Comparison of ENCODE assay signal across 11 cellular contexts in genomic region chr12:96514328-96514727, GRCh38. TPM values are rescaled to one million over a fixed set of nuclear protein-coding genes. Genes with fewer than 3 reads are reported as not detected.
DNase-seq lines count a peak whose midpoint lies in the region; ATAC-seq and TF ChIP-seq lines count a peak whose summit lies in the region.
"Had no signal": no experiment of that assay in that cellular context is flagged by ENCODE, and none has a peak within 500 bp of the region (broad histone marks: within the 10 kb centered on the region; RNA-seq: fewer than 3 reads in every experiment).

No MANE protein-coding gene starts in this region.

- intact Hi-C loops in left ventricle myocardium inferior (cut with micrococcal nuclease), result loop anchor here (10.0 kb wide), 1 partner anchor 300 kb away; no protein-coding TSS in a partner anchor

- H3K27ac ChIP-seq in DND-41 (ENCODE audit: low read length) (no peak overlapping the region), left ventricle myocardium inferior (replicated peaks) (no peak overlapping the region), caudate nucleus (ENCODE audit: low read depth, low read length) (no peak overlapping the region)
- H3K27ac ChIP-seq: C4-2B had no signal

- DNase-seq in DND-41 (no peak), endothelial cell (ENCODE audit: low spot score) (no peak), left ventricle myocardium inferior (no peak), caudate nucleus (lab: John Stamatoyannopoulos, UW) (no peak), NCI-H1048 (lab: John Stamatoyannopoulos, UW) (no peak), NCI-H345 treated with DMSO at 0.1 percent for 48 hours (lab: John Stamatoyannopoulos, UW; ENCODE audit: unreplicated experiment) (no peak)
- DNase-seq: stimulated activated CD4-positive, alpha-beta T cell treated with anti-CD3 and anti-CD28 coated beads, Interleukin-4, amount 100 ng/mL, for 24 hours had no signal

- ATAC-seq in DND-41 (ENCODE audit: insufficient read depth, low read depth), result no peak
- peak; percentile 71 for ATAC-seq in GM19463 (IDR thresholded peaks at IDR 0.05; ENCODE audit: unreplicated experiment)
- ATAC-seq in HG03103 (IDR thresholded peaks at IDR 0.05; ENCODE audit: low read depth, unreplicated experiment), result peak; percentile 80

- no peaks in the 10 kb centered on the region for H4K20me1 ChIP-seq in DND-41 (ENCODE audit: insufficient read depth, low read length)

- peaks cover 15% of the 10 kb centered on the region for H3K4me1 Mint-ChIP-seq in endothelial cell (ENCODE audit: unreplicated experiment)
- H3K4me1 Mint-ChIP-seq: central memory CD8-positive, alpha-beta T cell had no signal

- 0 out of 2 replicates have a peak overlapping the region, but pooled peaks have one; percentile 27 for H2AFZ ChIP-seq in DND-41 (ENCODE audit: low read depth, low read length)

- H3K36me3 Mint-ChIP-seq in endothelial cell (ENCODE audit: low read depth, unreplicated experiment), result no peaks in the 10 kb centered on the region

- H3K4me3 Mint-ChIP-seq in endothelial cell (ENCODE audit: unreplicated experiment), result no peak overlapping the region
- H3K4me3 Mint-ChIP-seq: central memory CD8-positive, alpha-beta T cell had no signal

- no peaks in the 10 kb centered on the region for H3K27me3 ChIP-seq in DND-41 (ENCODE audit: insufficient read depth, low read length, poor library complexity)
- no peaks in the 10 kb centered on the region for H3K27me3 ChIP-seq in left ventricle myocardium inferior (ENCODE audit: low read depth)

- H3K27ac Mint-ChIP-seq in endothelial cell (ENCODE audit: unreplicated experiment), result peak overlapping the region; percentile 19

- H3K4me2 ChIP-seq in DND-41 (ENCODE audit: insufficient read depth, low read length), result no peak overlapping the region

- H3K9me3 ChIP-seq in DND-41 (ENCODE audit: insufficient read depth, low read length, severe bottlenecking) (no peaks in the 10 kb centered on the region), left ventricle myocardium inferior (replicated peaks) (no peaks in the 10 kb centered on the region)

- no peaks in the 10 kb centered on the region for H3K9me3 Mint-ChIP-seq in endothelial cell (ENCODE audit: unreplicated experiment)
- H3K9me3 Mint-ChIP-seq: central memory CD8-positive, alpha-beta T cell had no signal

- H3K4me3 ChIP-seq in DND-41 (ENCODE audit: low read depth in 1 of 2, low read length in 2 of 2), result no peak overlapping the region
- H3K4me3 ChIP-seq in left ventricle myocardium inferior, result no peak overlapping the region

- H3K9ac ChIP-seq in DND-41 (ENCODE audit: low read depth, low read length), result no peak overlapping the region

- H3K79me2 ChIP-seq in DND-41 (ENCODE audit: insufficient read depth, low read length), result no peaks in the 10 kb centered on the region

- no peaks in the 10 kb centered on the region for H3K36me3 ChIP-seq in DND-41 (ENCODE audit: insufficient read depth, low read length)
- H3K36me3 ChIP-seq in left ventricle myocardium inferior, result no peaks in the 10 kb centered on the region

- TF ChIP-seq CTCF in DND-41 (IDR thresholded peaks at IDR 0.05; ENCODE audit: borderline replicate concordance, extremely low read depth, low read length, poor library complexity, severe bottlenecking) (no peak), endothelial cell (IDR thresholded peaks at IDR 0.05; ENCODE audit: unreplicated experiment) (no peak), left ventricle myocardium inferior (IDR thresholded peaks at IDR 0.05; ENCODE audit: borderline replicate concordance) (no peak)

- H3K27me3 Mint-ChIP-seq in endothelial cell (ENCODE audit: unreplicated experiment), result peaks cover under 1% of the 10 kb centered on the region
- H3K27me3 Mint-ChIP-seq: central memory CD8-positive, alpha-beta T cell had no signal

- peaks cover 11% of the 10 kb centered on the region for H3K4me1 ChIP-seq in DND-41 (ENCODE audit: insufficient read depth, low read length)
- peaks cover 17% of the 10 kb centered on the region for H3K4me1 ChIP-seq in left ventricle myocardium inferior

RNA-seq across cellular contexts. Expression of gene CFAP54, which starts 25.0 kb away (rescaled TPM):
- total RNA-seq in endothelial cell (ENCODE audit: unreplicated experiment) (2.5 TPM), left ventricle myocardium inferior (0.16 TPM)
